Comparison of ENCODE assay signal across 8 cellular contexts in the genomic region with DNA sequence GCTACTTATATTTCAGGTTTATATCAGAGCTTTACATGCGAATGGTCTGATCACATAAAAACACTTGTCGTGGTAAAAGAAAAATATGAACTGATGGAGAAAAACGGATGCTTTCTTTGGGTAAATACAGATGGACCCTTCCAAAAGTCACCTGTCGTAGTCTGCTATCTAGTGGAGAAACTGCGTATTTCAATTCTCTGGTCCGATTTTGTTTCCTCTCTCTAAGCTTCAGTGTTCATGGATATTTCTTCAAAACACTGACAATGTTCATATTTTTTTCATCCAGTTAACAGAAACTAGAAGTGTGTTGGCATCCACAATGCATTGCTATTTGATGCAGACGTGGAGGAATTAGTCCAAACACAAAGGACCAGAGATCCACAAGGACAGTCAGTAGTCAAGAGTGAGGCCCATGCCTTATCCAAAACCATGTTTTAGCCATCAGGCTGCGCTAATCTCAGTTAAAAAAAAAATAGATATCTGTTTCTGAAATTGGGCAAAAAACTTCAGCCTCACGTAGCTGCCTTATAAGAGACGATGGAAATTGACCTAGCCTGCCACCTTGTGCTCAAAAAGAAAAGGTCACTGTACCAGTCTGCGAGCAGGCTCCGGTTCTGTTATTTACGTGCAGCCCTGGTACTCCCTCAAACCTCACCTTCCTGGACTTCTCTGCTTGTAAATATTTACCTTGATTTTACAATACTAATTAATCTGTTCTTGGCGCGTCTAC. TPM values are rescaled to one million over a fixed set of nuclear protein-coding genes. Genes with fewer than 3 reads are reported as not detected.
DNase-seq lines count a peak whose midpoint lies in the region; ATAC-seq, FAIRE-seq and TF ChIP-seq lines count a peak whose summit lies in the region.

No MANE protein-coding gene starts in this region.

- H3K4me3 Mint-ChIP-seq in endodermal cell: no peak overlapping the region

- H3K27me3 ChIP-seq in endodermal cell (ENCODE audit: control insufficient read depth, insufficient read depth, low read length, poor library complexity, severe bottlenecking) (no peaks in the 10 kb centered on the region), mesenchymal stem cell (ENCODE audit: control insufficient read depth in 1 of 2, insufficient read depth in 1 of 2, low read length in 2 of 2) (peaks cover 0 to 5% of the 10 kb centered on the region in 2 experiments)

- POLR2A ChIA-PET in A549 (lab: Yijun Ruan, JAX): no interaction called here

- no peak for TF ChIP-seq POLR2A in A549 (IDR thresholded peaks at IDR 0.05; ENCODE audit: low read length)

- CTCF ChIA-PET in A549 (lab: Yijun Ruan, JAX): interaction anchor here (0.6 to 13.6 kb wide), 57 partner anchors 9 to 663 kb away, joined by 3 to 142 read pairs (median 4); a partner anchor contains a TSS

- DNase-seq in A549 (ENCODE audit: low read depth in 1 of 2, low spot score in 1 of 2) (peak; percentile 15 to 50), NCI-H1694 treated with DMSO at 0.1 percent for 48 hours (lab: John Stamatoyannopoulos, UW) (peak; percentile 62), endodermal cell (peak; percentile 74), mesenchymal stem cell (peak; percentile 72), substantia nigra (lab: John Stamatoyannopoulos, UW) (peak in 39 of 49 donors; percentile 6 to 82 (median 48))

- no peaks in the 10 kb centered on the region for H3K9me3 Mint-ChIP-seq in endodermal cell

- no peaks in the 10 kb centered on the region for H3K36me3 Mint-ChIP-seq in endodermal cell (ENCODE audit: low read depth)

- H3K27ac Mint-ChIP-seq in endodermal cell: no peak overlapping the region

- no peaks in the 10 kb centered on the region for H3K9me3 ChIP-seq in A549
- no peaks in the 10 kb centered on the region for H3K9me3 ChIP-seq in endodermal cell (ENCODE audit: control insufficient read depth, low read length)
- no peaks in the 10 kb centered on the region for H3K9me3 ChIP-seq in mesenchymal stem cell (ENCODE audit: control insufficient read depth, low read length)

- H2AFZ ChIP-seq in mesenchymal stem cell (ENCODE audit: low read depth, low read length): no peak overlapping the region

- peak; percentile 60 for TF ChIP-seq CTCF in A549 (IDR thresholded peaks at IDR 0.05)
- peak; percentile 69 for TF ChIP-seq CTCF in GM12873 (IDR thresholded peaks at IDR 0.05; ENCODE audit: insufficient read depth, low read depth, low read length, missing control alignments)
- TF ChIP-seq CTCF in VCaP (conservative IDR thresholded peaks at IDR 0.05): peak; percentile 89
- TF ChIP-seq CTCF in endodermal cell (conservative IDR thresholded peaks at IDR 0.05): peak; percentile 76

- H2BK15ac ChIP-seq in mesenchymal stem cell (ENCODE audit: low read depth, poor library complexity, severe bottlenecking): no peak overlapping the region

- H3K36me3 ChIP-seq in endodermal cell (ENCODE audit: control insufficient read depth, insufficient read depth, low read length) (no peaks in the 10 kb centered on the region), mesenchymal stem cell (ENCODE audit: control insufficient read depth in 1 of 2, insufficient read depth in 2 of 2, low read depth in 1 of 2, low read length in 2 of 2) (no peaks in the 10 kb centered on the region)

- H4K8ac ChIP-seq in mesenchymal stem cell (ENCODE audit: low read length): no peak overlapping the region

- peak overlapping the region; percentile 37 for H3K4me3 ChIP-seq in A549
- H3K4me3 ChIP-seq in endodermal cell (ENCODE audit: low read length): no peak overlapping the region
- H3K4me3 ChIP-seq in mesenchymal stem cell (ENCODE audit: insufficient read depth in 1 of 2, low read depth in 1 of 2, low read length in 2 of 2): peak overlapping the region in 1 of 2 experiments; percentile 10

- peak; percentile 51 to 55 for TF ChIP-seq RAD21 in A549 (conservative IDR thresholded peaks at IDR 0.05 in 1 of 2, IDR thresholded peaks at IDR 0.05 in 1 of 2)

- no peak overlapping the region for H3K23ac ChIP-seq in mesenchymal stem cell (ENCODE audit: low read length in 2 of 2)

- FAIRE-seq in A549 (lab: Jason Lieb, UNC): no peak

- TF ChIP-seq EP300 in A549 (IDR thresholded peaks at IDR 0.05): no peak

- H2BK5ac ChIP-seq in mesenchymal stem cell (ENCODE audit: low read depth, low read length, poor library complexity, severe bottlenecking): no peak overlapping the region

- no peak overlapping the region for H4K91ac ChIP-seq in mesenchymal stem cell (ENCODE audit: low read length)

- H3K4me1 ChIP-seq in A549: peaks cover 13% of the 10 kb centered on the region; the same call in 1 of the 3 replicates
- H3K4me1 ChIP-seq in endodermal cell (ENCODE audit: control insufficient read depth, insufficient read depth, low read length): peaks cover 6% of the 10 kb centered on the region
- peaks cover 1% of the 10 kb centered on the region for H3K4me1 ChIP-seq in mesenchymal stem cell (ENCODE audit: control insufficient read depth, insufficient read depth, low read depth, low read length)

- WGBS in A549 (ENCODE audit: missing lambda C conversion rate): 5% methylated on average over 15 of the region's 15 CpGs
- WGBS in endodermal cell (ENCODE audit: insufficient coverage in 1 of 2, insufficient read length in 1 of 2), 2 experiments: 21 to 32% methylated on average over 11 to 15 of the region's 15 CpGs
- 49% methylated on average over 13 of the region's 15 CpGs for WGBS in mesenchymal stem cell

- no peak overlapping the region for H3K4ac ChIP-seq in mesenchymal stem cell (ENCODE audit: low read depth in 1 of 2, low read length in 2 of 2)

- peak overlapping the region in 1 of 2 experiments; percentile 48; a peak in 1 of 6 replicates for H3K27ac ChIP-seq in A549
- peak overlapping the region; percentile 69 for H3K27ac ChIP-seq in VCaP
- no peak overlapping the region for H3K27ac ChIP-seq in endodermal cell (ENCODE audit: low read depth, low read length)
- H3K27ac ChIP-seq in mesenchymal stem cell (ENCODE audit: low read length, poor library complexity, severe bottlenecking): no peak overlapping the region
- H3K27ac ChIP-seq in substantia nigra (ENCODE audit: low read depth, low read length, poor library complexity, severe bottlenecking): peak overlapping the region; percentile 82

- peaks cover 11% of the 10 kb centered on the region for H3K4me1 Mint-ChIP-seq in endodermal cell

- H3K4me2 ChIP-seq in A549 (peak overlapping the region; percentile 89), mesenchymal stem cell (ENCODE audit: low read length, poor library complexity, severe bottlenecking) (no peak overlapping the region)

- no peak overlapping the region for H3K9ac ChIP-seq in endodermal cell (ENCODE audit: extremely low read depth, low read length, poor library complexity, severe bottlenecking)
- H3K9ac ChIP-seq in mesenchymal stem cell (ENCODE audit: low read length): peak overlapping the region; percentile 58

- no peak overlapping the region for H3K18ac ChIP-seq in mesenchymal stem cell (ENCODE audit: low read depth in 1 of 2, low read length in 2 of 2)

- H3K79me1 ChIP-seq in mesenchymal stem cell (replicated peaks; ENCODE audit: low read length, poor library complexity, severe bottlenecking): no peaks in the 10 kb centered on the region

- no peak overlapping the region for H3K14ac ChIP-seq in mesenchymal stem cell (ENCODE audit: low read length in 2 of 2)

- ATAC-seq in A549 (peak; percentile 96 to 98), HG02759 (IDR thresholded peaks at IDR 0.05; ENCODE audit: unreplicated experiment) (peak; percentile 92)

- no peak overlapping the region for H2BK12ac ChIP-seq in mesenchymal stem cell (ENCODE audit: low read length in 2 of 2)

- H2AK5ac ChIP-seq in mesenchymal stem cell (ENCODE audit: low read length, severe bottlenecking): no peak overlapping the region

- H2BK120ac ChIP-seq in mesenchymal stem cell (ENCODE audit: low read depth, low read length): no peak overlapping the region

- no peaks in the 10 kb centered on the region for H3K27me3 Mint-ChIP-seq in endodermal cell (ENCODE audit: insufficient read depth)

TF ChIP-seq in A549, 52 proteins besides CTCF, POLR2A, EP300 and RAD21:
- TF ChIP-seq MYC (IDR thresholded peaks at IDR 0.05; ENCODE audit: borderline replicate concordance, low read length): no peak
- no peak for TF ChIP-seq HOXA7 (CRISPR knock-in tag; IDR thresholded peaks at IDR 0.05)
- TF ChIP-seq, protein P1, sequence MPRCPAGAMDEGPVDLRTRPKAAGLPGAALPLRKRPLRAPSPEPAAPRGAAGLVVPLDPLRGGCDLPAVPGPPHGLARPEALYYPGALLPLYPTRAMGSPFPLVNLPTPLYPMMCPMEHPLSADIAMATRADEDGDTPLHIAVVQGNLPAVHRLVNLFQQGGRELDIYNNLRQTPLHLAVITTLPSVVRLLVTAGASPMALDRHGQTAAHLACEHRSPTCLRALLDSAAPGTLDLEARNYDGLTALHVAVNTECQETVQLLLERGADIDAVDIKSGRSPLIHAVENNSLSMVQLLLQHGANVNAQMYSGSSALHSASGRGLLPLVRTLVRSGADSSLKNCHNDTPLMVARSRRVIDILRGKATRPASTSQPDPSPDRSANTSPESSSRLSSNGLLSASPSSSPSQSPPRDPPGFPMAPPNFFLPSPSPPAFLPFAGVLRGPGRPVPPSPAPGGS (IDR thresholded peaks at IDR 0.05): no peak
- no peak for TF ChIP-seq FOXS1 (CRISPR knock-in tag; IDR thresholded peaks at IDR 0.05)
- TF ChIP-seq SMC3 (IDR thresholded peaks at IDR 0.05): peak; percentile 57
- TF ChIP-seq NPAS2 (CRISPR knock-in tag; IDR thresholded peaks at IDR 0.05; ENCODE audit: borderline replicate concordance): no peak
- TF ChIP-seq ZSCAN20 (CRISPR knock-in tag; IDR thresholded peaks at IDR 0.05): no peak

RNA-seq across cellular contexts. Expression of a gene that starts 16.0 kb away (rescaled TPM):
- polyA plus RNA-seq in A549 (2011; rRNA removed): not detected in 2 replicates
- polyA plus RNA-seq in A549 (2012; cell fraction: cytosol; rRNA removed): not detected in 2 replicates
- not detected in 2 replicates for polyA plus RNA-seq in A549 (2012; cell fraction: nucleus; rRNA removed)
- polyA plus RNA-seq in A549 (2017; fragmentation: RNase III; extraction: RNeasy Plus Mini Kit Qiagen cat#74134 plus additional on column Dnase treatment): not detected in 3 replicates
- polyA minus RNA-seq in A549 (2011; rRNA and poly(A)+ RNA removed): not detected in 2 replicates
- total RNA-seq in endodermal cell: under 1 TPM; 0.37 to 0.89 TPM
- polyA plus RNA-seq in endodermal cell (2013, experiment 1 of 2): not detected
- polyA plus RNA-seq in endodermal cell (2013, experiment 2 of 2): not detected
- not detected for polyA plus RNA-seq in mesenchymal stem cell (2013, experiment 1 of 2)
- polyA plus RNA-seq in mesenchymal stem cell (2013, experiment 2 of 2): not detected

RNA-seq across cellular contexts. Expression of a gene that starts 49.4 kb away (rescaled TPM):
- polyA plus RNA-seq in A549 (2011; rRNA removed) (not detected in 2 replicates), A549 (2017; fragmentation: RNase III; extraction: RNeasy Plus Mini Kit Qiagen cat#74134 plus additional on column Dnase treatment) (not detected in 3 replicates)
- polyA plus RNA-seq in A549 (2012; cell fraction: cytosol; rRNA removed): not detected in 2 replicates
- polyA plus RNA-seq in A549 (2012; cell fraction: nucleus; rRNA removed): not detected in 2 replicates
- not detected in 2 replicates for polyA minus RNA-seq in A549 (2011; rRNA and poly(A)+ RNA removed)
- not detected for total RNA-seq in endodermal cell
- not detected for polyA plus RNA-seq in endodermal cell (2013, experiment 1 of 2)
- polyA plus RNA-seq in endodermal cell (2013, experiment 2 of 2): not detected
- polyA plus RNA-seq in mesenchymal stem cell (2013, experiment 1 of 2): not detected
- not detected for polyA plus RNA-seq in mesenchymal stem cell (2013, experiment 2 of 2)

Comparison
In these comparisons a context has a peak if more than half of its experiments do, and no peak if none do; other contexts are left out.
1. H3K27ac ChIP-seq: peak in VCaP (single experiment) and substantia nigra (single experiment); none in endodermal cell (single experiment) and mesenchymal stem cell (single experiment).
2. Peak in every context shown above with its lines, with median percentiles within 50 percentile points of each other: DNase-seq and CTCF ChIP-seq.